Comparison of ENCODE assay signal across 16 cellular contexts in genomic region chr22:25091449-25091848, GRCh38.
"Had no signal": no experiment of that assay in that cellular context is flagged by ENCODE, and none has a peak within 500 bp of the region (broad histone marks: within the 10 kb centered on the region; RNA-seq: fewer than 3 reads in every experiment).

No MANE protein-coding gene starts in this region.

- H3K27ac ChIP-seq: adrenal gland, brain microvascular endothelial cell, gastroesophageal sphincter, hepatocyte, neutrophil, tibial nerve had no signal

- H3K4me3 ChIP-seq: adrenal gland, gastroesophageal sphincter, hepatocyte, lung, tibial nerve had no signal

- H3K27ac Mint-ChIP-seq: activated CD4-positive, alpha-beta memory T cell treated with anti-CD3 and anti-CD28 coated beads, Interleukin-2, amount 10 ng/mL, durations not matched to agents 7 days and 5 days; naive B cell had no signal

- H3K4me3 Mint-ChIP-seq: activated CD4-positive, alpha-beta memory T cell treated with anti-CD3 and anti-CD28 coated beads, Interleukin-2, amount 10 ng/mL, durations not matched to agents 7 days and 5 days had no signal

- ATAC-seq: activated CD4-positive, CD25-positive, alpha-beta regulatory T cell treated with anti-CD3 and anti-CD28 coated beads, Interleukin-2, amount 50 U/mL, for 24 hours; gastroesophageal sphincter; right cardiac atrium had no signal

- H3K27me3 ChIP-seq: adrenal gland, brain microvascular endothelial cell, gastroesophageal sphincter, hepatocyte, tibial nerve had no signal

- H2AFZ ChIP-seq: hepatocyte had no signal

- H3K36me3 ChIP-seq: adrenal gland, brain microvascular endothelial cell, gastroesophageal sphincter, neutrophil, tibial nerve had no signal

- H3K9me3 Mint-ChIP-seq: activated CD4-positive, alpha-beta memory T cell treated with anti-CD3 and anti-CD28 coated beads, Interleukin-2, amount 10 ng/mL, durations not matched to agents 7 days and 5 days; naive B cell had no signal

- FAIRE-seq: small intestine had no signal

- H3K27me3 Mint-ChIP-seq: activated CD4-positive, alpha-beta memory T cell treated with anti-CD3 and anti-CD28 coated beads, Interleukin-2, amount 10 ng/mL, durations not matched to agents 7 days and 5 days had no signal

- H3K36me3 Mint-ChIP-seq: naive B cell had no signal

- H3K4me2 ChIP-seq: hepatocyte had no signal

- H3K9me3 ChIP-seq: adrenal gland, gastroesophageal sphincter, neutrophil, tibial nerve had no signal

- DNase-seq: activated CD4-positive, alpha-beta memory T cell treated with anti-CD3 and anti-CD28 coated beads, Interleukin-2, amount 10 ng/mL, durations not matched to agents 7 days and 5 days; activated CD8-positive, alpha-beta memory T cell treated with anti-CD3 and anti-CD28 coated beads, Interleukin-2, amount 50 U/mL, for 4 hours; activated naive CD4-positive, alpha-beta T cell treated with Interleukin-2 at 50 U/mL for 16 hours; adrenal gland; brain microvascular endothelial cell; midbrain; naive B cell; posterior cingulate gyrus; right cardiac atrium; small intestine had no signal
